25 cellular contexts compared by ENCODE assay signal in genomic region chr9:133894377-133895321, GRCh38.
DNase-seq lines count a peak whose midpoint lies in the region; ATAC-seq, FAIRE-seq and TF ChIP-seq lines count a peak whose summit lies in the region.
"Had no signal": no experiment of that assay in that cellular context is flagged by ENCODE, and none has a peak within 500 bp of the region (broad histone marks: within the 10 kb centered on the region; RNA-seq: fewer than 3 reads in every experiment).

No MANE protein-coding gene starts in this region.

- TF ChIP-seq EP300 in HepG2 (IDR thresholded peaks at IDR 0.05; ENCODE audit: low read depth in 2 of 2, low read length in 2 of 2) (no peak), HepG2 (CRISPR knock-in tag; IDR thresholded peaks at IDR 0.05; ENCODE audit: borderline replicate concordance) (no peak)

- H3K79me2 ChIP-seq in HepG2 (ENCODE audit: insufficient read depth, low read length) (peaks cover 27% of the 10 kb centered on the region), osteoblast (ENCODE audit: insufficient read depth, low read length) (peaks cover 19% of the 10 kb centered on the region), GM23248 (ENCODE audit: insufficient read depth) (peaks cover 6% of the 10 kb centered on the region; the same call in 1 of the 2 replicates)

- no peak overlapping the region for H2AFZ ChIP-seq in HepG2 (ENCODE audit: low read length)
- no peak overlapping the region for H2AFZ ChIP-seq in osteoblast (ENCODE audit: low read length)
- no peak overlapping the region for H2AFZ ChIP-seq in GM23248
- H2AFZ ChIP-seq: PC-9 had no signal

- TF ChIP-seq CTCF in RWPE1 (conservative IDR thresholded peaks at IDR 0.05; ENCODE audit: low read depth) (no peak), HepG2 (CRISPR knock-in tag; IDR thresholded peaks at IDR 0.05) (no peak), osteoblast (IDR thresholded peaks at IDR 0.05; ENCODE audit: extremely low read depth, low read depth, low read length) (no peak), kidney (IDR thresholded peaks at IDR 0.05; ENCODE audit: borderline replicate concordance, extremely low read depth, insufficient read depth) (no peak)

- peak overlapping the region; percentile 39 for H3K4me2 ChIP-seq in BLaER1
- H3K4me2 ChIP-seq in HepG2 (ENCODE audit: low read depth, low read length): no peak overlapping the region
- no peak overlapping the region for H3K4me2 ChIP-seq in osteoblast (ENCODE audit: insufficient read depth, low read length)
- no peak overlapping the region for H3K4me2 ChIP-seq in GM23248 (ENCODE audit: unreplicated experiment)
- H3K4me2 ChIP-seq: PC-9, SK-N-SH had no signal

- CTCF ChIA-PET in RWPE1 (lab: Yijun Ruan, JAX) (interaction anchor here (0.6 kb wide), 1 partner anchor 14 kb away, joined by 3 read pairs; no protein-coding TSS in a partner anchor), HepG2 (lab: Yijun Ruan, JAX; ENCODE audit: low intra/inter-chr PET ratio, low total read pairs) (no interaction called here)

- H3K4me1 ChIP-seq in BLaER1 (peaks cover 31% of the 10 kb centered on the region), HepG2 (ENCODE audit: insufficient read depth, low read length) (peaks cover 72% of the 10 kb centered on the region), osteoblast (ENCODE audit: insufficient read depth, low read length) (peaks cover 9% of the 10 kb centered on the region), kidney (ENCODE audit: control insufficient read depth in 1 of 2, insufficient read depth in 1 of 2, low read depth in 1 of 2, low read length in 2 of 2) (peaks cover 4 to 7% of the 10 kb centered on the region in 2 donors), GM23248 (ENCODE audit: insufficient read depth) (peaks cover 8% of the 10 kb centered on the region; the same call in 1 of the 2 replicates)

- H3F3A ChIP-seq in GM23248 (ENCODE audit: insufficient read depth): no peaks in the 10 kb centered on the region

- no peak for TF ChIP-seq POLR2A in HepG2 (IDR thresholded peaks at IDR 0.05; ENCODE audit: insufficient read depth in 1 of 2, low read depth in 2 of 2, low read length in 2 of 2)

- no peak for TF ChIP-seq RAD21 in HepG2 (CRISPR knock-in tag; IDR thresholded peaks at IDR 0.05)

- H3K27me3 ChIP-seq in BLaER1 (no peaks in the 10 kb centered on the region), HepG2 (ENCODE audit: control insufficient read depth in 1 of 2, insufficient read depth in 2 of 2, low read length in 2 of 2) (no peaks in the 10 kb centered on the region), osteoblast (ENCODE audit: insufficient read depth, low read length) (no peaks in the 10 kb centered on the region), GM23248 (replicated peaks; ENCODE audit: insufficient read depth) (no peaks in the 10 kb centered on the region)

- BruUV-seq in HepG2 (replicated peaks; lab: Mats Ljungman, UMichigan): no TSS peak

- H3K4me3 ChIP-seq in BLaER1 (no peak overlapping the region), HepG2 (replicated peaks in 1 of 3; ENCODE audit: insufficient read depth in 1 of 3, low read depth in 2 of 3, low read length in 3 of 3) (no peak overlapping the region), osteoblast (ENCODE audit: insufficient read depth, low read length) (no peak overlapping the region), kidney (ENCODE audit: low read length in 2 of 2) (no peak overlapping the region), GM23248 (no peak overlapping the region)
- H3K4me3 ChIP-seq: PC-9 had no signal

- intact Hi-C loops in HepG2 (cut with micrococcal nuclease; ENCODE audit: unreplicated experiment): no loop called here
- intact Hi-C loops in kidney (cut with DNase I): no loop called here

- POLR2A ChIA-PET in RWPE1 (lab: Yijun Ruan, JAX; ENCODE audit: low non-redundant PET) (interaction anchor here (1.2 kb wide), 1 partner anchor 99 kb away, joined by 3 read pairs; no protein-coding TSS in a partner anchor), HepG2 (lab: Yijun Ruan, JAX) (interaction anchor here (1.3 kb wide), 1 partner anchor 12 kb away, joined by 3 read pairs; no protein-coding TSS in a partner anchor)

- in situ Hi-C loops in HepG2 (cut with HindIII; ENCODE audit: extremely low pct_ligation_motif_present, low pct_unique_long_range_greater_than_20kb): no loop called here
- in situ Hi-C loops in GM23248 (cut with MboI): no loop called here

- H3K27ac ChIP-seq in BLaER1 (no peak overlapping the region), RWPE1 (peak overlapping the region; percentile 66), HepG2 (ENCODE audit: extremely low read length, insufficient read depth, low read length) (peak overlapping the region; percentile 96), osteoblast (ENCODE audit: low read depth, low read length) (no peak overlapping the region), kidney (ENCODE audit: low read depth in 2 of 2, low read length in 2 of 2) (no peak overlapping the region), GM23248 (no peak overlapping the region)
- H3K27ac ChIP-seq: 22Rv1, PC-9 had no signal

- no peaks in the 10 kb centered on the region for H3K9me3 ChIP-seq in BLaER1
- H3K9me3 ChIP-seq in HepG2 (ENCODE audit: low read length): no peaks in the 10 kb centered on the region
- H3K9me3 ChIP-seq in osteoblast (ENCODE audit: low read depth, low read length): no peaks in the 10 kb centered on the region
- H3K9me3 ChIP-seq in kidney (ENCODE audit: control insufficient read depth in 1 of 2, low read length in 2 of 2): no peaks in the 10 kb centered on the region
- H3K9me3 ChIP-seq in GM23248 (ENCODE audit: low read depth): no peaks in the 10 kb centered on the region
- H3K9me3 ChIP-seq: SK-N-SH had no signal

- DNase-seq in RWPE1 (ENCODE audit: low spot score) (no peak), HepG2 (ENCODE audit: low spot score) (no peak), osteoblast (ENCODE audit: insufficient read length, low spot score, missing footprints) (peak; percentile 66), kidney (no peak), GM23248 (no peak), GDM1 (lab: John Stamatoyannopoulos, UW) (no peak)
- no peak for DNase-seq in activated CD4-positive, alpha-beta T cell treated with anti-CD3 and anti-CD28 coated beads, Interleukin-2, amount 50 U/mL, for 4 hours
- DNase-seq: ACHN; CD8-positive, alpha-beta memory T cell; DMS53; GF-D8; H7; KG1; NCI-H1092; NCI-H1436; NCI-H187 treated with DMSO at 0.1 percent for 48 hours; NCI-H2227 treated with DMSO at 0.1 percent for 48 hours; NCI-H510A; NCI-H748 treated with DMSO at 0.1 percent for 48 hours; PC-9; RPMI8226; SIG-M5; SK-N-SH had no signal

- no peaks in the 10 kb centered on the region for H3K9me2 ChIP-seq in GM23248 (ENCODE audit: insufficient read depth)
- H3K9me2 ChIP-seq: SK-N-SH had no signal

- peaks cover 49% of the 10 kb centered on the region for H4K20me1 ChIP-seq in BLaER1
- H4K20me1 ChIP-seq in HepG2 (ENCODE audit: insufficient read depth, low read length): no peaks in the 10 kb centered on the region
- peaks cover 31% of the 10 kb centered on the region for H4K20me1 ChIP-seq in osteoblast (ENCODE audit: insufficient read depth, low read length)
- H4K20me1 ChIP-seq in GM23248 (ENCODE audit: insufficient read depth): no peaks in the 10 kb centered on the region

- no peak for ATAC-seq in HepG2

- WGBS in HepG2 (ENCODE audit: low lambda C conversion rate): 91% methylated on average over 18 of the region's 24 CpGs
- WGBS in GM23248 (ENCODE audit: low coverage in 1 of 2, low lambda C conversion rate in 2 of 2, missing lambda C conversion rate in 2 of 2), 2 experiments: 92 to 94% methylated on average over 24 of the region's 24 CpGs

- no peak overlapping the region for H3K9ac ChIP-seq in BLaER1
- no peak overlapping the region for H3K9ac ChIP-seq in HepG2 (ENCODE audit: insufficient read depth, low read depth, low read length)
- H3K9ac ChIP-seq in kidney (ENCODE audit: low read length in 2 of 2): no peak overlapping the region
- no peak overlapping the region for H3K9ac ChIP-seq in GM23248
- H3K9ac ChIP-seq: SK-N-SH had no signal

- H3K36me3 ChIP-seq in BLaER1 (peaks cover 10% of the 10 kb centered on the region; the same call in 1 of the 2 replicates), HepG2 (replicated peaks in 1 of 2; ENCODE audit: control insufficient read depth in 1 of 2, insufficient read depth in 2 of 2, low read length in 2 of 2) (peaks cover 2 to 6% of the 10 kb centered on the region in 2 experiments; a peak in 2 of 5 replicates), osteoblast (ENCODE audit: insufficient read depth, low read length) (no peaks in the 10 kb centered on the region), kidney (ENCODE audit: control insufficient read depth in 1 of 2, insufficient read depth in 2 of 2, low read length in 2 of 2) (no peaks in the 10 kb centered on the region), GM23248 (ENCODE audit: low read depth) (no peaks in the 10 kb centered on the region)

- no peak for FAIRE-seq in HepG2 (lab: Jason Lieb, UNC)
- FAIRE-seq in kidney (lab: Jason Lieb, UNC): no peak

TF ChIP-seq in HepG2, 621 proteins besides CTCF, POLR2A, EP300 and RAD21 (continues in another document):
- TF ChIP-seq ZNF546 (CRISPR knock-in tag; conservative IDR thresholded peaks at IDR 0.05) (no peak), EEA1 (CRISPR knock-in tag; IDR thresholded peaks at IDR 0.05; ENCODE audit: borderline replicate concordance) (0 out of 2 replicates have a peak, but pooled peaks have one; percentile 26), AGO2 (optimal IDR thresholded peaks at IDR 0.05; ENCODE audit: low read depth, low read length) (peak; percentile 16)

Comparison
In these comparisons a context has a peak if more than half of its experiments do, and no peak if none do; other contexts are left out.
1. H3K27ac ChIP-seq: peak in RWPE1 (single experiment) and HepG2 (single experiment); none in BLaER1 (single experiment), osteoblast (single experiment), kidney (0 of 2) and GM23248 (single experiment).